ENCODE assay signal across 29 cellular contexts in the genomic region with DNA sequence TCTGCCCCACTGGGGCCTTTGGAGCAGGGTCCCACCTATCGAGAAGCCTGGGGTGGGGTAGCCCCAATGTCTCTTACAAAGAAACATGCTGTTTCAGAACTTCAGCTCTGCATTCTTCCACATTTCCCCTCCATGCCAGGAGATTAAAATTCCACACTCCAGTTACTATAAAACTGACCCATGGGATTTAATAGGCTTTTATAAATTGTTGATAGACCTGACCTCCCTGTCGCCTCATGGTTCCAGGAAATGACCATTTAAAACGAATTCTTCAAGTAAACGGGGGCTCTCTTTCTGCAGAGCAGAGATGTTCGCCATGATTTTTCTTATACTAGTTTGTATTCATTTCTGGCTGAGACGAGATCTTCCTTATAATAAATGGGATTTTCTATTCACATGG. TPM values are rescaled to one million over a fixed set of nuclear protein-coding genes. Genes with fewer than 3 reads are reported as not detected.
DNase-seq lines count a peak whose midpoint lies in the region; ATAC-seq and TF ChIP-seq lines count a peak whose summit lies in the region.
"Had no signal": no experiment of that assay in that cellular context is flagged by ENCODE, and none has a peak within 500 bp of the region (broad histone marks: within the 10 kb centered on the region; RNA-seq: fewer than 3 reads in every experiment).

No MANE protein-coding gene starts in this region.

- H3K27ac Mint-ChIP-seq in activated naive CD4-positive, alpha-beta T cell treated with anti-CD3 and anti-CD28 coated beads, Interleukin-2, amount 10 ng/mL, durations not matched to agents 7 days and 5 days: no peak overlapping the region
- H3K27ac Mint-ChIP-seq: activated CD4-positive, alpha-beta memory T cell treated with anti-CD3 and anti-CD28 coated beads, Interleukin-2, amount 10 ng/mL, durations not matched to agents 7 days and 5 days; activated naive CD8-positive, alpha-beta T cell; activated T-helper 17 cell treated with anti-CD3 and anti-CD28 coated beads, Interleukin-2, amount 50 U/mL, for 72 hours; stimulated activated naive CD8-positive, alpha-beta T cell treated with anti-CD3 and anti-CD28 coated beads, Interleukin-15, amount 100 ng/mL, for 72 hours had no signal

- TF ChIP-seq CTCF in KMS-11 (conservative IDR thresholded peaks at IDR 0.05; ENCODE audit: low read depth, low read length) (no peak), body of pancreas (IDR thresholded peaks at IDR 0.05) (no peak), psoas muscle (IDR thresholded peaks at IDR 0.05) (no peak), thyroid gland (IDR thresholded peaks at IDR 0.05) (no peak), BE2C (IDR thresholded peaks at IDR 0.05; ENCODE audit: low read depth, low read length) (no peak)

- no peak overlapping the region for H2AFZ ChIP-seq in KMS-11 (ENCODE audit: low read depth)

- no peaks in the 10 kb centered on the region for H3K79me2 ChIP-seq in KMS-11 (ENCODE audit: insufficient read depth, low read depth)

- H3K36me3 ChIP-seq in KMS-11 (ENCODE audit: insufficient read depth) (no peaks in the 10 kb centered on the region), body of pancreas (replicated peaks in 1 of 2; ENCODE audit: insufficient read depth in 1 of 2, low read depth in 2 of 2) (no peaks in the 10 kb centered on the region), psoas muscle (ENCODE audit: insufficient read depth in 1 of 2, low read depth in 1 of 2) (no peaks in the 10 kb centered on the region), thyroid gland (no peaks in the 10 kb centered on the region), BE2C (no peaks in the 10 kb centered on the region)

- H3K4me1 ChIP-seq in KMS-11 (ENCODE audit: low read depth, poor library complexity, severe bottlenecking) (peaks cover 65% of the 10 kb centered on the region), body of pancreas (peaks cover 9% of the 10 kb centered on the region), psoas muscle (peaks cover 60% of the 10 kb centered on the region), thyroid gland (peaks cover 25 to 30% of the 10 kb centered on the region in 2 donors), BE2C (no peaks in the 10 kb centered on the region)

- H3K27ac ChIP-seq in KMS-11 (peak overlapping the region; percentile 92; the same call in 1 of the 2 replicates), body of pancreas (peak overlapping the region in 2 of 4 donors; percentile 55 to 57), psoas muscle (peak overlapping the region; percentile 32), thyroid gland (peak overlapping the region in 2 of 3 donors; percentile 8 to 41)
- H3K27ac ChIP-seq: C4-2B had no signal

- no peak overlapping the region for H3K9ac ChIP-seq in KMS-11

- peak overlapping the region; percentile 92; the same call in 1 of the 2 replicates for H3K4me2 ChIP-seq in KMS-11

- H4K20me1 ChIP-seq in KMS-11 (ENCODE audit: insufficient read depth): no peaks in the 10 kb centered on the region

- no peak for DNase-seq in body of pancreas
- no peak for DNase-seq in psoas muscle
- DNase-seq in thyroid gland: no peak
- no peak for DNase-seq in activated naive CD4-positive, alpha-beta T cell treated with anti-CD3 and anti-CD28 coated beads, Interleukin-2, amount 10 ng/mL, durations not matched to agents 7 days and 5 days
- no peak for DNase-seq in BE2C
- DNase-seq in OCI-M1 (lab: John Stamatoyannopoulos, UW): no peak
- DNase-seq: activated CD4-positive, alpha-beta memory T cell treated with anti-CD3 and anti-CD28 coated beads, Interleukin-2, amount 10 ng/mL, durations not matched to agents 7 days and 5 days; activated CD4-positive, alpha-beta T cell treated with anti-CD3 and anti-CD28 coated beads for 1 hour; Caco-2; GF-D8; Kasumi-1; MV-4-11; NCI-H146; NCI-H2107; NCI-H446; NCI-H82; posterior cingulate gyrus; RPMI8226; stimulated activated CD8-positive, alpha-beta memory T cell treated with anti-CD3 and anti-CD28 coated beads, Interleukin-4, amount 100 ng/mL, for 48 hours; stimulated activated naive CD8-positive, alpha-beta T cell treated with anti-CD3 and anti-CD28 coated beads, Interleukin-15, amount 100 ng/mL, for 72 hours; T-helper 2 cell had no signal

- intact Hi-C loops in body of pancreas (cut with DNase I): no loop called here
- intact Hi-C loops in psoas muscle (cut with DNase I): no loop called here
- intact Hi-C loops in thyroid gland (cut with DNase I): no loop called here

- H3K27me3 ChIP-seq in KMS-11 (ENCODE audit: insufficient read depth, low read depth): no peaks in the 10 kb centered on the region
- H3K27me3 ChIP-seq in body of pancreas: no peaks in the 10 kb centered on the region
- H3K27me3 ChIP-seq in psoas muscle (ENCODE audit: insufficient read depth in 3 of 3, low read length in 2 of 3): no peaks in the 10 kb centered on the region
- H3K27me3 ChIP-seq in thyroid gland: no peaks in the 10 kb centered on the region
- peaks cover 30% of the 10 kb centered on the region for H3K27me3 ChIP-seq in BE2C

- no peak overlapping the region for H3K4me3 Mint-ChIP-seq in activated naive CD4-positive, alpha-beta T cell treated with anti-CD3 and anti-CD28 coated beads, Interleukin-2, amount 10 ng/mL, durations not matched to agents 7 days and 5 days
- H3K4me3 Mint-ChIP-seq: activated CD4-positive, alpha-beta memory T cell treated with anti-CD3 and anti-CD28 coated beads, Interleukin-2, amount 10 ng/mL, durations not matched to agents 7 days and 5 days; activated naive CD8-positive, alpha-beta T cell; activated T-helper 17 cell treated with anti-CD3 and anti-CD28 coated beads, Interleukin-2, amount 50 U/mL, for 72 hours; central memory CD8-positive, alpha-beta T cell; neural crest cell; stimulated activated naive CD8-positive, alpha-beta T cell treated with anti-CD3 and anti-CD28 coated beads, Interleukin-15, amount 100 ng/mL, for 72 hours had no signal

- H3K4me1 Mint-ChIP-seq in activated naive CD4-positive, alpha-beta T cell treated with anti-CD3 and anti-CD28 coated beads, Interleukin-2, amount 10 ng/mL, durations not matched to agents 7 days and 5 days: no peaks in the 10 kb centered on the region
- H3K4me1 Mint-ChIP-seq: central memory CD8-positive, alpha-beta T cell; stimulated activated naive CD8-positive, alpha-beta T cell treated with anti-CD3 and anti-CD28 coated beads, Interleukin-15, amount 100 ng/mL, for 72 hours had no signal

- TF ChIP-seq POLR2A in body of pancreas (IDR thresholded peaks at IDR 0.05) (no peak), thyroid gland (IDR thresholded peaks at IDR 0.05) (no peak)

- H3K27me3 Mint-ChIP-seq in activated naive CD4-positive, alpha-beta T cell treated with anti-CD3 and anti-CD28 coated beads, Interleukin-2, amount 10 ng/mL, durations not matched to agents 7 days and 5 days: no peaks in the 10 kb centered on the region
- H3K27me3 Mint-ChIP-seq: activated CD4-positive, alpha-beta memory T cell treated with anti-CD3 and anti-CD28 coated beads, Interleukin-2, amount 10 ng/mL, durations not matched to agents 7 days and 5 days had no signal

- H3K9me3 ChIP-seq in body of pancreas: no peaks in the 10 kb centered on the region
- H3K9me3 ChIP-seq in psoas muscle: no peaks in the 10 kb centered on the region
- H3K9me3 ChIP-seq in thyroid gland: no peaks in the 10 kb centered on the region
- no peaks in the 10 kb centered on the region for H3K9me3 ChIP-seq in BE2C
- H3K9me3 ChIP-seq: Caco-2 had no signal

- 59 to 65% methylated on average over 6 of the region's 6 CpGs for WGBS in body of pancreas, 2 donors
- WGBS in psoas muscle, 3 donors: 23 to 33% (median 28%) methylated on average over 6 of the region's 6 CpGs
- 77 to 80% methylated on average over 6 of the region's 6 CpGs for WGBS in thyroid gland, 2 donors

- ATAC-seq in body of pancreas (peak; percentile 40), psoas muscle (no peak), HG03354 (IDR thresholded peaks at IDR 0.05; ENCODE audit: poor library complexity, severe bottlenecking, unreplicated experiment) (no peak)
- ATAC-seq: activated T-helper 17 cell treated with anti-CD3 and anti-CD28 coated beads, Interleukin-2, amount 50 U/mL, for 72 hours; SK-N-SH treated with all-trans-retinoic acid at 6 μM for 48 hours; stimulated activated naive CD8-positive, alpha-beta T cell treated with anti-CD3 and anti-CD28 coated beads, Interleukin-15, amount 100 ng/mL, for 72 hours had no signal

- H3K4me3 ChIP-seq in KMS-11 (IDR thresholded peaks at IDR 0.05; ENCODE audit: insufficient read depth, low read depth, low read length) (no peak overlapping the region), body of pancreas (no peak overlapping the region), psoas muscle (no peak overlapping the region), thyroid gland (replicated peaks in 1 of 3) (no peak overlapping the region), BE2C (ENCODE audit: low read depth, low read length) (no peak overlapping the region)

- CTCF ChIA-PET in activated naive CD4-positive, alpha-beta T cell treated with anti-CD3 and anti-CD28 coated beads, Interleukin-2, amount 10 ng/mL, durations not matched to agents 7 days and 5 days (lab: Charles Lee): no interaction called here

- H3K9me3 Mint-ChIP-seq in activated naive CD4-positive, alpha-beta T cell treated with anti-CD3 and anti-CD28 coated beads, Interleukin-2, amount 10 ng/mL, durations not matched to agents 7 days and 5 days: no peaks in the 10 kb centered on the region
- H3K9me3 Mint-ChIP-seq: activated CD4-positive, alpha-beta memory T cell treated with anti-CD3 and anti-CD28 coated beads, Interleukin-2, amount 10 ng/mL, durations not matched to agents 7 days and 5 days; activated T-helper 17 cell treated with anti-CD3 and anti-CD28 coated beads, Interleukin-2, amount 50 U/mL, for 72 hours; central memory CD8-positive, alpha-beta T cell; neural crest cell; stimulated activated naive CD8-positive, alpha-beta T cell treated with anti-CD3 and anti-CD28 coated beads, Interleukin-15, amount 100 ng/mL, for 72 hours had no signal

- H3K36me3 Mint-ChIP-seq in activated naive CD4-positive, alpha-beta T cell treated with anti-CD3 and anti-CD28 coated beads, Interleukin-2, amount 10 ng/mL, durations not matched to agents 7 days and 5 days: no peaks in the 10 kb centered on the region
- H3K36me3 Mint-ChIP-seq: activated naive CD8-positive, alpha-beta T cell had no signal

RNA-seq across cellular contexts. Expression of gene RIN2, which starts 19.3 kb away (rescaled TPM):
- 10 to 100 TPM; 20.4 to 34.0 TPM for total RNA-seq in body of pancreas
- 10 to 100 TPM; 18.9 to 33.4 (median 25.1) TPM for total RNA-seq in psoas muscle
- polyA plus RNA-seq in psoas muscle: 1 to 10 TPM; 4.4 to 9.6 (median 5.5) TPM
- total RNA-seq in thyroid gland: 10 to 100 TPM; 64.5 to 89.4 (median 77.5) TPM
- 3.7 TPM for polyA plus RNA-seq in BE2C (2012; ENCODE audit: insufficient read depth, insufficient read length, low read depth)
- total RNA-seq: activated CD4-positive, alpha-beta memory T cell treated with anti-CD3 and anti-CD28 coated beads, Interleukin-2, amount 10 ng/mL, durations not matched to agents 7 days and 5 days; activated T-helper 17 cell treated with anti-CD3 and anti-CD28 coated beads, Interleukin-2, amount 50 U/mL, for 72 hours had no signal
